8 cellular contexts compared by ENCODE assay signal in genomic region chr2:96325884-96326255, GRCh38.
A peak's percentile ranks its signal among the peaks of the same experiment; 100 is the strongest.
DNase-seq lines count a peak whose midpoint lies in the region; ATAC-seq lines count a peak whose summit lies in the region.

No MANE protein-coding gene starts in this region.

- peaks cover 56% of the 10 kb centered on the region for H3K27me3 ChIP-seq in NT2/D1 (ENCODE audit: insufficient read depth, insufficient read length)
- H3K27me3 ChIP-seq in adipocyte (replicated peaks; ENCODE audit: control insufficient read depth, insufficient read depth, low read length), result peaks cover 24% of the 10 kb centered on the region
- peaks cover 11 to 22% of the 10 kb centered on the region in 2 donors for H3K27me3 ChIP-seq in mucosa of rectum (ENCODE audit: control insufficient read depth in 2 of 2, insufficient read depth in 2 of 2, low read length in 2 of 2)

- peak; percentile 18 for DNase-seq in DMS53 treated with DMSO at 0.1 percent for 48 hours (lab: John Stamatoyannopoulos, UW; ENCODE audit: unreplicated experiment)
- DNase-seq in NT2/D1 (ENCODE audit: low read depth, low spot score), result no peak
- DNase-seq in adipocyte (ENCODE audit: low read depth), result no peak
- no peak for DNase-seq in anterior cingulate cortex (lab: John Stamatoyannopoulos, UW)
- DNase-seq in epidermal melanocyte (ENCODE audit: insufficient read length, low spot score), result no peak

- H3K4me1 ChIP-seq in NT2/D1 (ENCODE audit: insufficient read depth, insufficient read length), result peaks cover 2% of the 10 kb centered on the region
- peaks cover 31% of the 10 kb centered on the region for H3K4me1 ChIP-seq in adipocyte (ENCODE audit: control insufficient read depth, insufficient read depth, low read length)
- peaks cover 7 to 17% of the 10 kb centered on the region in 2 donors for H3K4me1 ChIP-seq in mucosa of rectum (ENCODE audit: control insufficient read depth in 2 of 2, insufficient read depth in 2 of 2, low read length in 2 of 2)

- H3K36me3 ChIP-seq in NT2/D1 (ENCODE audit: insufficient read depth, insufficient read length, low read length) (peaks cover 20% of the 10 kb centered on the region), adipocyte (ENCODE audit: control insufficient read depth, insufficient read depth, low read length, severe bottlenecking) (no peaks in the 10 kb centered on the region), mucosa of rectum (ENCODE audit: control insufficient read depth in 2 of 2, insufficient read depth in 2 of 2, low read length in 2 of 2) (no peaks in the 10 kb centered on the region)

- no peak for ATAC-seq in GM21576 (IDR thresholded peaks at IDR 0.05; ENCODE audit: unreplicated experiment)
- ATAC-seq in HG03196 (IDR thresholded peaks at IDR 0.05; ENCODE audit: unreplicated experiment), result no peak

- H3K27ac ChIP-seq in mucosa of rectum (ENCODE audit: low read depth in 2 of 2, low read length in 2 of 2), result peak overlapping the region; percentile 20 to 38

- H3K9ac ChIP-seq in NT2/D1 (ENCODE audit: insufficient read length, low read depth) (peak overlapping the region; percentile 77), adipocyte (ENCODE audit: low read length) (no peak overlapping the region), mucosa of rectum (ENCODE audit: low read depth in 1 of 2, low read length in 2 of 2) (peak overlapping the region; percentile 65)

- peak overlapping the region; percentile 61 for H3K4me3 ChIP-seq in NT2/D1 (ENCODE audit: insufficient read length, low read depth)
- peak overlapping the region; percentile 71 for H3K4me3 ChIP-seq in adipocyte (ENCODE audit: low read length)
- H3K4me3 ChIP-seq in mucosa of rectum (ENCODE audit: low read length in 2 of 2), result peak overlapping the region; percentile 46 to 70

- no peaks in the 10 kb centered on the region for H3K9me3 ChIP-seq in NT2/D1 (ENCODE audit: insufficient read depth, low read length)
- no peaks in the 10 kb centered on the region for H3K9me3 ChIP-seq in adipocyte (ENCODE audit: control insufficient read depth, low read length)
- H3K9me3 ChIP-seq in mucosa of rectum (ENCODE audit: control insufficient read depth in 2 of 2, low read length in 2 of 2), result no peaks in the 10 kb centered on the region
